In the genomic region with DNA sequence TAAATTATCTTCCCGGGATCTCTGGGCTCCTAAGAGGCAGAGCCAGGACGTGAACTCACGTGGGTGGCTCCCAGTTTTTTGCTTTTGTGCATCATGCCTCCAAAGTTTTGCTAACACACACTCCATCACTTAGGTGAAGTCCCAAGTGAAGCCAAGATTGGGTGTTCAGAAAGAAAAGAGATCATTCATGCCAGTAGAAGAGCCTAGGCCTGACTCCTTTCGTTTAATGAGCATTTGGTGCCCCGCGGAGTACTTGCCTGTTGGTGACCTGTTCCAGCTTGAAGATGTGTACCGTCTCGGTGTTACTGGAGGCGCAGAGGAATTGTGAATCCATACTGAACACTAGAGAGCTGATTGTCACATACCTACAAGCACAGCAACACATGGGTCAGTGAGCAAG, we compare ENCODE assay signal across 28 cellular contexts.
"Had no signal": no experiment of that assay in that cellular context is flagged by ENCODE, and none has a peak within 500 bp of the region (broad histone marks: within the 10 kb centered on the region; RNA-seq: fewer than 3 reads in every experiment).

No MANE protein-coding gene starts in this region.

- H3K4me3 Mint-ChIP-seq: activated B cell treated with CpG ODN at 0.5 μM for 24 hours; activated CD4-positive, alpha-beta T cell treated with anti-CD3 and anti-CD28 coated beads, Interleukin-2, amount 10 ng/mL, durations not matched to agents 24 days and 14 days; activated naive CD4-positive, alpha-beta T cell treated with anti-CD3 and anti-CD28 coated beads for 36 hours; activated T-cell treated with anti-CD3 and anti-CD28 coated beads, Interleukin-2, amount 50 U/mL, for 4 hours; activated T-helper 17 cell treated with anti-CD3 and anti-CD28 coated beads, Interleukin-2, amount 50 U/mL, for 72 hours; brain; central memory CD8-positive, alpha-beta T cell; T-cell had no signal

- H3K27ac ChIP-seq: SK-N-MC had no signal

- H3K27me3 Mint-ChIP-seq: activated B cell treated with CpG ODN at 0.5 μM for 24 hours; activated CD4-positive, alpha-beta T cell treated with anti-CD3 and anti-CD28 coated beads, Interleukin-2, amount 10 ng/mL, durations not matched to agents 24 days and 14 days; activated T-helper 17 cell treated with anti-CD3 and anti-CD28 coated beads, Interleukin-2, amount 50 U/mL, for 72 hours; brain; central memory CD8-positive, alpha-beta T cell; T-cell had no signal

- ATAC-seq: activated T-cell treated with anti-CD3 and anti-CD28 coated beads, Interleukin-2, amount 50 U/mL, for 4 hours; activated T-helper 17 cell treated with anti-CD3 and anti-CD28 coated beads, Interleukin-2, amount 50 U/mL, for 72 hours; K562; Panc1; Right ventricle myocardium inferior; T-cell had no signal

- DNase-seq: activated B cell treated with CpG ODN at 0.5 μM for 24 hours; activated CD4-positive, alpha-beta T cell treated with anti-CD3 and anti-CD28 coated beads for 1 hour; activated CD4-positive, alpha-beta T cell treated with anti-CD3 and anti-CD28 coated beads, Interleukin-2, amount 10 ng/mL, durations not matched to agents 24 days and 14 days; activated gamma-delta T cell; activated naive CD4-positive, alpha-beta T cell treated with anti-CD3 and anti-CD28 coated beads for 36 hours; activated T-cell treated with anti-CD3 and anti-CD28 coated beads, Interleukin-2, amount 50 U/mL, for 4 hours; amniotic stem cell; Karpas-422; MM.1S; NCI-H1105 treated with DMSO at 0.1 percent for 48 hours; NCI-H1436 treated with DMSO at 0.1 percent for 48 hours; NCI-H187; NCI-H2081; NCI-H510A treated with DMSO at 0.1 percent for 48 hours; NCI-H69; NK-92 treated with Interleukin-12 subunit alpha and Interleukin-12 subunit beta, amount 100 ng/mL, for 24 hours; OCI-M1; RPMI8226; T-cell; T-helper 2 cell; T1000 had no signal

- H3K9me3 Mint-ChIP-seq: activated B cell treated with CpG ODN at 0.5 μM for 24 hours; activated CD4-positive, alpha-beta T cell treated with anti-CD3 and anti-CD28 coated beads, Interleukin-2, amount 10 ng/mL, durations not matched to agents 24 days and 14 days; activated naive CD4-positive, alpha-beta T cell treated with anti-CD3 and anti-CD28 coated beads for 36 hours; activated T-cell treated with anti-CD3 and anti-CD28 coated beads, Interleukin-2, amount 50 U/mL, for 4 hours; activated T-helper 17 cell treated with anti-CD3 and anti-CD28 coated beads, Interleukin-2, amount 50 U/mL, for 72 hours; brain; central memory CD8-positive, alpha-beta T cell; T-cell had no signal

- H3K27ac Mint-ChIP-seq: activated B cell treated with CpG ODN at 0.5 μM for 24 hours; activated naive CD4-positive, alpha-beta T cell treated with anti-CD3 and anti-CD28 coated beads for 36 hours; activated T-helper 17 cell treated with anti-CD3 and anti-CD28 coated beads, Interleukin-2, amount 50 U/mL, for 72 hours; brain had no signal

- H3K4me3 ChIP-seq: K562, SK-N-MC had no signal
